ENCODE assay signal across 15 cellular contexts in genomic region chr22:44088976-44089570, GRCh38.
DNase-seq lines count a peak whose midpoint lies in the region; ATAC-seq, FAIRE-seq and TF ChIP-seq lines count a peak whose summit lies in the region.
"Had no signal": no experiment of that assay in that cellular context is flagged by ENCODE, and none has a peak within 500 bp of the region (broad histone marks: within the 10 kb centered on the region; RNA-seq: fewer than 3 reads in every experiment).

No MANE protein-coding gene starts in this region.

- H3K27ac ChIP-seq in astrocyte (ENCODE audit: low read depth, low read length) (no peak overlapping the region), heart left ventricle (peak overlapping the region in 2 of 12 donors; percentile 26 to 31), psoas muscle (peak overlapping the region; percentile 94)
- H3K27ac ChIP-seq: SJCRH30 had no signal

- H3K9me3 ChIP-seq in astrocyte (ENCODE audit: insufficient read depth, low read depth, low read length) (no peaks in the 10 kb centered on the region), heart left ventricle (peaks cover 0 to 12% (median 0%) of the 10 kb centered on the region in 12 donors), psoas muscle (no peaks in the 10 kb centered on the region)
- H3K9me3 ChIP-seq: SJCRH30 had no signal

- intact Hi-C loops in heart left ventricle (cut with DNase I) (loop anchor here in 7 of 10 donors (2.0 to 10.0 kb wide), 6 partner anchors 96 to 536 kb away; no protein-coding TSS in a partner anchor), psoas muscle (cut with DNase I) (loop anchor here (2.0 to 10.0 kb wide), 2 partner anchors 94 to 536 kb away; no protein-coding TSS in a partner anchor), sciatic nerve (cut with DNase I) (no loop called here)

- no peak overlapping the region for H2AFZ ChIP-seq in astrocyte (ENCODE audit: low read depth, low read length)

- TF ChIP-seq CTCF in astrocyte (IDR thresholded peaks at IDR 0.05; ENCODE audit: insufficient read depth, low read depth, low read length) (no peak), heart left ventricle (IDR thresholded peaks at IDR 0.05) (no peak), psoas muscle (IDR thresholded peaks at IDR 0.05) (no peak)

- in situ Hi-C loops in G401 (cut with HindIII; ENCODE audit: low sequenced_read_pairs), result no loop called here

- no peak overlapping the region for H3K27ac Mint-ChIP-seq in astrocyte (ENCODE audit: unreplicated experiment)
- H3K27ac Mint-ChIP-seq in activated naive CD8-positive, alpha-beta T cell treated with anti-CD3 and anti-CD28 coated beads for 36 hours, result no peak overlapping the region
- H3K27ac Mint-ChIP-seq: activated CD4-positive, alpha-beta T cell treated with anti-CD3 and anti-CD28 coated beads, Interleukin-2, amount 10 ng/mL, durations not matched to agents 7 days and 5 days; activated naive CD4-positive, alpha-beta T cell treated with anti-CD3 and anti-CD28 coated beads, Interleukin-2, amount 10 ng/mL, durations not matched to agents 7 days and 5 days; CD8-positive, alpha-beta T cell; endodermal cell had no signal

- H3K9ac ChIP-seq in astrocyte (ENCODE audit: low read length), result no peak overlapping the region

- H3K79me2 ChIP-seq in astrocyte (ENCODE audit: insufficient read depth, low read length), result no peaks in the 10 kb centered on the region

- peaks cover 6% of the 10 kb centered on the region for H3K36me3 Mint-ChIP-seq in astrocyte (ENCODE audit: low read depth, unreplicated experiment)
- peaks cover 2% of the 10 kb centered on the region for H3K36me3 Mint-ChIP-seq in activated naive CD8-positive, alpha-beta T cell treated with anti-CD3 and anti-CD28 coated beads for 36 hours
- H3K36me3 Mint-ChIP-seq: activated naive CD4-positive, alpha-beta T cell treated with anti-CD3 and anti-CD28 coated beads, Interleukin-2, amount 10 ng/mL, durations not matched to agents 7 days and 5 days; CD8-positive, alpha-beta T cell had no signal

- no peak overlapping the region for H3K4me3 ChIP-seq in astrocyte (ENCODE audit: insufficient read depth, low read depth, low read length)
- H3K4me3 ChIP-seq in heart left ventricle, result no peak overlapping the region
- H3K4me3 ChIP-seq in psoas muscle, result no peak overlapping the region
- H3K4me3 ChIP-seq in H7 (ENCODE audit: insufficient read depth, low read depth, low read length), result no peak overlapping the region
- H3K4me3 ChIP-seq: SJCRH30 had no signal

- no peak overlapping the region for H3K4me3 Mint-ChIP-seq in astrocyte (ENCODE audit: unreplicated experiment)
- no peak overlapping the region for H3K4me3 Mint-ChIP-seq in activated naive CD8-positive, alpha-beta T cell treated with anti-CD3 and anti-CD28 coated beads for 36 hours
- H3K4me3 Mint-ChIP-seq: activated CD4-positive, alpha-beta T cell treated with anti-CD3 and anti-CD28 coated beads, Interleukin-2, amount 10 ng/mL, durations not matched to agents 7 days and 5 days; activated naive CD4-positive, alpha-beta T cell treated with anti-CD3 and anti-CD28 coated beads, Interleukin-2, amount 10 ng/mL, durations not matched to agents 7 days and 5 days; CD8-positive, alpha-beta T cell; endodermal cell had no signal

- WGBS in heart left ventricle, 4 donors, result 58 to 67% (median 62%) methylated on average over 17 of the region's 17 CpGs
- 24 to 40% (median 34%) methylated on average over 17 of the region's 17 CpGs for WGBS in psoas muscle, 3 donors

- peaks cover 33% of the 10 kb centered on the region for H4K20me1 ChIP-seq in astrocyte (ENCODE audit: insufficient read depth, low read length)

- peaks cover 10% of the 10 kb centered on the region for H3K27me3 Mint-ChIP-seq in astrocyte (ENCODE audit: low read depth, unreplicated experiment)
- no peaks in the 10 kb centered on the region for H3K27me3 Mint-ChIP-seq in activated naive CD8-positive, alpha-beta T cell treated with anti-CD3 and anti-CD28 coated beads for 36 hours
- H3K27me3 Mint-ChIP-seq: activated CD4-positive, alpha-beta T cell treated with anti-CD3 and anti-CD28 coated beads, Interleukin-2, amount 10 ng/mL, durations not matched to agents 7 days and 5 days; activated naive CD4-positive, alpha-beta T cell treated with anti-CD3 and anti-CD28 coated beads, Interleukin-2, amount 10 ng/mL, durations not matched to agents 7 days and 5 days had no signal

- no peak for FAIRE-seq in astrocyte (lab: Jason Lieb, UNC)
- FAIRE-seq: small intestine had no signal

- H3K36me3 ChIP-seq in astrocyte (ENCODE audit: insufficient read depth, low read length) (no peaks in the 10 kb centered on the region), heart left ventricle (peaks cover 0 to 14% (median 2%) of the 10 kb centered on the region in 9 donors), psoas muscle (ENCODE audit: insufficient read depth in 1 of 2, low read depth in 1 of 2) (peaks cover 0 to 9% of the 10 kb centered on the region in 2 donors), H7 (replicated peaks; ENCODE audit: control insufficient read depth, insufficient read depth, low read length) (no peaks in the 10 kb centered on the region)
- H3K36me3 ChIP-seq: SJCRH30 had no signal

- no peaks in the 10 kb centered on the region for H3K4me1 Mint-ChIP-seq in astrocyte (ENCODE audit: low read depth, unreplicated experiment)
- H3K4me1 Mint-ChIP-seq in activated naive CD8-positive, alpha-beta T cell treated with anti-CD3 and anti-CD28 coated beads for 36 hours, result peaks cover 13% of the 10 kb centered on the region
- H3K4me1 Mint-ChIP-seq: endodermal cell had no signal

- no peak for TF ChIP-seq POLR2A in heart left ventricle (IDR thresholded peaks at IDR 0.05)

- H3K4me2 ChIP-seq in astrocyte (ENCODE audit: low read length), result peak overlapping the region; percentile 58

- no peaks in the 10 kb centered on the region for H3K27me3 ChIP-seq in astrocyte (ENCODE audit: insufficient read depth, low read length)
- no peaks in the 10 kb centered on the region for H3K27me3 ChIP-seq in heart left ventricle
- H3K27me3 ChIP-seq in psoas muscle (ENCODE audit: insufficient read depth in 3 of 3, low read length in 2 of 3), result no peaks in the 10 kb centered on the region
- no peaks in the 10 kb centered on the region for H3K27me3 ChIP-seq in H7 (ENCODE audit: control insufficient read depth, insufficient read depth, low read length)
- H3K27me3 ChIP-seq: SJCRH30 had no signal

- DNase-seq in G401 (ENCODE audit: low spot score) (peak; percentile 86), astrocyte (ENCODE audit: low read depth) (peak; percentile 85), heart left ventricle (peak; percentile 49 to 79 (median 69)), psoas muscle (peak; percentile 57 to 90), H7 (no peak), sciatic nerve (ENCODE audit: low spot score) (no peak)
- DNase-seq in activated naive CD8-positive, alpha-beta T cell treated with anti-CD3 and anti-CD28 coated beads for 36 hours, result no peak
- DNase-seq in NK-92 treated with Interleukin-12 subunit alpha and Interleukin-12 subunit beta, amount 100 ng/mL, for 24 hours (lab: John Stamatoyannopoulos, UW), result no peak
- DNase-seq: activated CD4-positive, alpha-beta T cell treated with anti-CD3 and anti-CD28 coated beads, Interleukin-2, amount 10 ng/mL, durations not matched to agents 7 days and 5 days; activated naive CD4-positive, alpha-beta T cell treated with anti-CD3 and anti-CD28 coated beads, Interleukin-2, amount 10 ng/mL, durations not matched to agents 7 days and 5 days; CD8-positive, alpha-beta T cell; endodermal cell; NCI-H2081; SJCRH30; small intestine had no signal

- ATAC-seq in heart left ventricle, result peak in 3 of 4 donors; percentile 64 to 73 (median 67)
- peak; percentile 59 to 71 (median 67) for ATAC-seq in psoas muscle
- no peak for ATAC-seq in sciatic nerve
- ATAC-seq: CD8-positive, alpha-beta T cell had no signal

- H3K4me1 ChIP-seq in astrocyte (ENCODE audit: insufficient read depth, low read length) (peaks cover 13% of the 10 kb centered on the region), heart left ventricle (peaks cover 0 to 52% (median 11%) of the 10 kb centered on the region in 12 donors), psoas muscle (peaks cover 46% of the 10 kb centered on the region)
- H3K4me1 ChIP-seq: SJCRH30 had no signal

- peaks cover 11% of the 10 kb centered on the region for H3K9me3 Mint-ChIP-seq in astrocyte (ENCODE audit: unreplicated experiment)
- H3K9me3 Mint-ChIP-seq in activated naive CD8-positive, alpha-beta T cell treated with anti-CD3 and anti-CD28 coated beads for 36 hours, result no peaks in the 10 kb centered on the region
- H3K9me3 Mint-ChIP-seq: activated CD4-positive, alpha-beta T cell treated with anti-CD3 and anti-CD28 coated beads, Interleukin-2, amount 10 ng/mL, durations not matched to agents 7 days and 5 days; activated naive CD4-positive, alpha-beta T cell treated with anti-CD3 and anti-CD28 coated beads, Interleukin-2, amount 10 ng/mL, durations not matched to agents 7 days and 5 days; CD8-positive, alpha-beta T cell; endodermal cell had no signal

Comparison
In these comparisons a context has a peak if more than half of its experiments do, and no peak if none do; other contexts are left out.
1. DNase-seq: peak in G401 (single experiment), astrocyte (single experiment), heart left ventricle (5 of 5) and psoas muscle (2 of 2); none in activated naive CD8-positive, alpha-beta T cell treated with anti-CD3 and anti-CD28 coated beads for 36 hours (single experiment), NK-92 treated with Interleukin-12 subunit alpha and Interleukin-12 subunit beta, amount 100 ng/mL, for 24 hours (single experiment), H7 (single experiment) and sciatic nerve (single experiment).